8 cellular contexts compared by ENCODE assay signal in the genomic region with DNA sequence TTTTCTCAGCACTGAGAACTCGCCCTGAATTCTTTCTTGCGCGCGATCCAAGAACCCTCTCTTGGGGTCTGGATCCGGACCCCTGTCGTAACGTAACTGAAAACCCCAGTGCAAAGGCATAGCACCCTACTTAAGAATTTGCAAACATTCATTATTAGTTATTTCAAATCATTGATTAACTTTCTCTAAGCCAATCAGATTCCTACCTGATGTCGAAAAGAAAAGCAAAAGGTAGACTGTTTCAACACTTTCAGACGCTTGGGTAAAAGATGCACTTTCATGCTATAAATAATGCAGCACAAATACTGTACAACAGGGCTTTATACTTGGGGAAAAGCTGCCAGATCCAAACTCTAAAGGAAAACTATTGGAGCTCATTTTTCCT.
DNase-seq lines count a peak whose midpoint lies in the region; ATAC-seq lines count a peak whose summit lies in the region.

No MANE protein-coding gene starts in this region.

- DNase-seq in SK-N-MC (ENCODE audit: low read depth, low spot score) (no peak), RPMI8226 (no peak)

- peak overlapping the region; percentile 77; the same call in 1 of the 2 replicates for H3K27ac ChIP-seq in SK-N-MC
- peak overlapping the region in 11 of 21 experiments; percentile 9 to 76 (median 62) for H3K27ac ChIP-seq in skin epidermis

- H3K9me3 ChIP-seq in SK-N-MC (ENCODE audit: low read depth, low read length) (no peaks in the 10 kb centered on the region), iPS-15b (ENCODE audit: control insufficient read depth, insufficient read depth, low read length) (no peaks in the 10 kb centered on the region)

- peaks cover 2% of the 10 kb centered on the region for H3K4me1 ChIP-seq in iPS-15b (ENCODE audit: control insufficient read depth, insufficient read depth, low read length)

- H3K4me3 ChIP-seq in SK-N-MC, result peak overlapping the region; percentile 99
- H3K4me3 ChIP-seq in iPS-15b (ENCODE audit: low read depth, low read length), result peak overlapping the region; percentile 60
- peak overlapping the region in 6 of 7 experiments; percentile 56 to 90 (median 74) for H3K4me3 ChIP-seq in skin epidermis

- ATAC-seq in GM21717 (IDR thresholded peaks at IDR 0.05; ENCODE audit: unreplicated experiment) (peak; percentile 15), GM19328 (IDR thresholded peaks at IDR 0.05; ENCODE audit: unreplicated experiment) (no peak), HG02763 (IDR thresholded peaks at IDR 0.05; ENCODE audit: unreplicated experiment) (no peak), HG02571 (IDR thresholded peaks at IDR 0.05; ENCODE audit: unreplicated experiment) (no peak)

- H3K36me3 ChIP-seq in SK-N-MC (ENCODE audit: insufficient read depth, low read length) (peaks cover 7% of the 10 kb centered on the region; the same call in 1 of the 2 replicates), iPS-15b (ENCODE audit: control insufficient read depth, insufficient read depth, low read length) (no peaks in the 10 kb centered on the region)

- H3K27me3 ChIP-seq in iPS-15b (ENCODE audit: control insufficient read depth, insufficient read depth, low read length), result no peaks in the 10 kb centered on the region

- peak overlapping the region; percentile 77 for H3K9ac ChIP-seq in SK-N-MC (ENCODE audit: insufficient read length)
- no peak overlapping the region for H3K9ac ChIP-seq in iPS-15b (ENCODE audit: low read depth, low read length)
